Comparison of ENCODE assay signal across 1 cellular context in the genomic region with DNA sequence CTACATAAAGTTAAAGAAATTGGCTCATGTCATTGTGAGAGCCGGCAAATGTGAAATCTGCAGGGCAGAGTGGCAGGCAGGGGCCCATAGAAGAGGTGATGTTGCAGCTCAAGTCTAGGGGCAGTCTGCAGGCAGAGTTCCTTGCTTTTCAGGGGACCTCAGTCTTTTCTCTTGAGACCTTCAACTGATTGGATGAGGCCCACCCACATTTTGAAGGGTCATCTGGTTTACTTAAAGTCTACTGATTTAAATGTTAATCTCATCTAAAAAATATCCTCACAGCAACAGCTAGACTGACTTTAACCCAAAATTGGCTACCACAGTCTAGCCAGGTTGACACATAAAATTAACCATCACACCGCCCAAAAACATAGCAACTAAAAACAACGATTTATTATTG.
TF ChIP-seq lines count a peak whose summit lies in the region.

No MANE protein-coding gene starts in this region.

TF ChIP-seq in HEK293, 187 proteins besides CTCF, POLR2A, EP300 and RAD21 (continued from another document):
- TF ChIP-seq, protein P1, sequence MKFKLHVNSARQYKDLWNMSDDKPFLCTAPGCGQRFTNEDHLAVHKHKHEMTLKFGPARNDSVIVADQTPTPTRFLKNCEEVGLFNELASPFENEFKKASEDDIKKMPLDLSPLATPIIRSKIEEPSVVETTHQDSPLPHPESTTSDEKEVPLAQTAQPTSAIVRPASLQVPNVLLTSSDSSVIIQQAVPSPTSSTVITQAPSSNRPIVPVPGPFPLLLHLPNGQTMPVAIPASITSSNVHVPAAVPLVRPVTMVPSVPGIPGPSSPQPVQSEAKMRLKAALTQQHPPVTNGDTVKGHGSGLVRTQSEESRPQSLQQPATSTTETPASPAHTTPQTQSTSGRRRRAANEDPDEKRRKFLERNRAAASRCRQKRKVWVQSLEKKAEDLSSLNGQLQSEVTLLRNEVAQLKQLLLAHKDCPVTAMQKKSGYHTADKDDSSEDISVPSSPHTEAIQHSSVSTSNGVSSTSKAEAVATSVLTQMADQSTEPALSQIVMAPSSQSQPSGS (tag by site-specific recombination; IDR thresholded peaks at IDR 0.05; ENCODE audit: low read depth), result no peak
